Comparison of ENCODE assay signal across 8 cellular contexts in genomic region chr19:50431343-50432220, GRCh38. TPM values are rescaled to one million over a fixed set of nuclear protein-coding genes. Genes with fewer than 3 reads are reported as not detected.
DNase-seq lines count a peak whose midpoint lies in the region; ATAC-seq, FAIRE-seq and TF ChIP-seq lines count a peak whose summit lies in the region.

No MANE protein-coding gene starts in this region.

- peak in 1 of 2 experiments; percentile 63; a peak in 2 of 3 replicates for TF ChIP-seq POLR2A in H1 (IDR thresholded peaks at IDR 0.05; ENCODE audit: control extremely low read depth in 1 of 2, low read depth in 2 of 2, low read length in 2 of 2)

- peaks cover 0 to 8% (median 0%) of the 10 kb centered on the region in 11 experiments; a peak in 2 of 22 replicates for H4K20me1 ChIP-seq in BLaER1 treated with 17β-estradiol and CSF1 and Interleukin-3, amounts not matched to agents 10 nM and 100 nM
- no peaks in the 10 kb centered on the region for H4K20me1 ChIP-seq in H1 (replicated peaks in 1 of 2; ENCODE audit: control insufficient read depth in 1 of 2, insufficient read depth in 2 of 2, low read length in 2 of 2)

- H3K23ac ChIP-seq in H1 (ENCODE audit: insufficient read length) (no peak overlapping the region), mesenchymal stem cell (ENCODE audit: low read length in 2 of 2) (no peak overlapping the region)

- H4K5ac ChIP-seq in H1 (ENCODE audit: insufficient read length, low read depth, low read length), result peak overlapping the region; percentile 17

- CTCF ChIA-PET in H1 (lab: Charles Lee; ENCODE audit: partially characterized antibody), result interaction anchor here (0.6 to 0.9 kb wide), 3 partner anchors 11 to 56 kb away, joined by 3 read pairs; no protein-coding TSS in a partner anchor

- FAIRE-seq in H1 (lab: Jason Lieb, UNC), result no peak

- peaks cover 0 to 23% (median 0%) of the 10 kb centered on the region in 11 experiments; a peak in 3 of 22 replicates for H3K27me3 ChIP-seq in BLaER1 treated with 17β-estradiol and CSF1 and Interleukin-3, amounts not matched to agents 10 nM and 100 nM
- H3K27me3 ChIP-seq in H1 (replicated peaks in 1 of 4; ENCODE audit: control insufficient read depth in 3 of 4, extremely low read depth in 1 of 4, insufficient read depth in 3 of 4, low read length in 3 of 4) (peaks cover 0 to 19% (median 8%) of the 10 kb centered on the region in 4 experiments; a peak in 4 of 7 replicates), mesenchymal stem cell (ENCODE audit: control insufficient read depth in 1 of 2, insufficient read depth in 1 of 2, low read length in 2 of 2) (peaks cover 0 to 57% of the 10 kb centered on the region in 2 experiments)

- no peaks in the 10 kb centered on the region for H3K79me2 ChIP-seq in H1 (ENCODE audit: control insufficient read depth in 1 of 2, insufficient read depth in 2 of 2, low read length in 2 of 2)

- peak overlapping the region; percentile 73 to 92 (median 82) for H3K9ac ChIP-seq in BLaER1 treated with 17β-estradiol and CSF1 and Interleukin-3, amounts not matched to agents 10 nM and 100 nM
- H3K9ac ChIP-seq in H1 (replicated peaks in 1 of 4; ENCODE audit: extremely low read depth in 1 of 4, low read depth in 3 of 4, low read length in 3 of 4), result peak overlapping the region; percentile 14 to 58 (median 28); a peak in 5 of 7 replicates
- H3K9ac ChIP-seq in mesenchymal stem cell (ENCODE audit: low read length), result peak overlapping the region; percentile 77

- POLR2A ChIA-PET in H1 (lab: Charles Lee; ENCODE audit: partially characterized antibody), result interaction anchor here (0.8 to 2.4 kb wide), 10 partner anchors 10 to 99 kb away, joined by 3 to 16 read pairs (median 4); partner anchors contain the start of genes POLD1 and SPIB

- H2AK5ac ChIP-seq in H1 (ENCODE audit: low read depth, low read length), result peak overlapping the region; percentile 72; the same call in 1 of the 2 replicates
- H2AK5ac ChIP-seq in mesenchymal stem cell (ENCODE audit: low read length, severe bottlenecking), result no peak overlapping the region

- no peak overlapping the region for H3K56ac ChIP-seq in H1 (replicated peaks; ENCODE audit: insufficient read length, low read depth, low read length)

- no peak for TF ChIP-seq CTCF in H1 (IDR thresholded peaks at IDR 0.05; ENCODE audit: control extremely low read depth in 1 of 3, insufficient read depth in 1 of 3, low read depth in 1 of 3, low read length in 3 of 3)

- peak overlapping the region; percentile 59 to 89 (median 83) for H3K27ac ChIP-seq in BLaER1 treated with 17β-estradiol and CSF1 and Interleukin-3, amounts not matched to agents 10 nM and 100 nM
- peak overlapping the region; percentile 62; the same call in 1 of the 2 replicates for H3K27ac ChIP-seq in H1 (ENCODE audit: low read depth, low read length)
- peak overlapping the region; percentile 80 for H3K27ac ChIP-seq in mesenchymal stem cell (ENCODE audit: low read length, poor library complexity, severe bottlenecking)

- H2BK12ac ChIP-seq in H1 (ENCODE audit: low read depth, low read length) (peak overlapping the region; percentile 92), mesenchymal stem cell (ENCODE audit: low read length in 2 of 2) (no peak overlapping the region)

- H4K91ac ChIP-seq in H1 (replicated peaks; ENCODE audit: insufficient read length, low read length), result no peak overlapping the region
- no peak overlapping the region for H4K91ac ChIP-seq in mesenchymal stem cell (ENCODE audit: low read length)

- no peak for TF ChIP-seq RAD21 in H1 (IDR thresholded peaks at IDR 0.05 in 1 of 2, conservative IDR thresholded peaks at IDR 0.05 in 1 of 2; ENCODE audit: low read depth in 2 of 2, low read length in 2 of 2)

- WGBS in H1 (ENCODE audit: extremely low coverage in 1 of 2, insufficient coverage in 1 of 2, insufficient read length in 1 of 2, insufficient replicate concordance in 2 of 2, low coverage in 1 of 2, low lambda C conversion rate in 2 of 2, missing lambda C conversion rate in 1 of 2), 2 experiments, result 7% methylated on average over 30 of the region's 54 CpGs; no CpG with 5 or more reads in 1 of the 2 experiments
- 5% methylated on average over 28 of the region's 54 CpGs for WGBS in mesenchymal stem cell

- no peak overlapping the region for H2BK120ac ChIP-seq in H1 (replicated peaks; ENCODE audit: low read depth, low read length)
- H2BK120ac ChIP-seq in mesenchymal stem cell (ENCODE audit: low read depth, low read length), result peak overlapping the region; percentile 42

- ATAC-seq in GM19372 (IDR thresholded peaks at IDR 0.05; ENCODE audit: low read depth, unreplicated experiment), result peak; percentile 70
- ATAC-seq in HG03565 (IDR thresholded peaks at IDR 0.05; ENCODE audit: unreplicated experiment), result peak; percentile 82

- H3K14ac ChIP-seq in H1 (ENCODE audit: insufficient read length) (no peak overlapping the region), mesenchymal stem cell (ENCODE audit: low read length in 2 of 2) (no peak overlapping the region)

- peak overlapping the region; percentile 45 to 77 (median 66) for H3K4me3 ChIP-seq in BLaER1 treated with 17β-estradiol and CSF1 and Interleukin-3, amounts not matched to agents 10 nM and 100 nM
- H3K4me3 ChIP-seq in H1 (ENCODE audit: extremely low read depth in 1 of 4, insufficient read depth in 2 of 4, low read depth in 3 of 4, low read length in 4 of 4) (peak overlapping the region; percentile 52 to 74 (median 62)), mesenchymal stem cell (ENCODE audit: insufficient read depth in 1 of 2, low read depth in 1 of 2, low read length in 2 of 2) (peak overlapping the region; percentile 62 to 81)

- H3K4me2 ChIP-seq in BLaER1 treated with 17β-estradiol and CSF1 and Interleukin-3, amounts not matched to agents 10 nM and 100 nM, result peak overlapping the region; percentile 82 to 99 (median 98)
- H3K4me2 ChIP-seq in H1 (ENCODE audit: insufficient read depth in 1 of 2, low read depth in 2 of 2, low read length in 2 of 2) (peak overlapping the region; percentile 70 to 83), mesenchymal stem cell (ENCODE audit: low read length, poor library complexity, severe bottlenecking) (peak overlapping the region; percentile 97)

- peak overlapping the region; percentile 71; the same call in 1 of the 2 replicates for H3K18ac ChIP-seq in H1 (ENCODE audit: extremely low read depth, low read length)
- H3K18ac ChIP-seq in mesenchymal stem cell (ENCODE audit: low read depth in 1 of 2, low read length in 2 of 2), result peak overlapping the region; percentile 25 to 52

- TF ChIP-seq EP300 in H1 (IDR thresholded peaks at IDR 0.05; ENCODE audit: borderline replicate concordance in 1 of 2, low read depth in 2 of 2, low read length in 2 of 2), result peak in 1 of 2 experiments; percentile 37; a peak in 1 of 3 replicates

- no peaks in the 10 kb centered on the region for H3K9me3 ChIP-seq in BLaER1 treated with 17β-estradiol and CSF1 and Interleukin-3, amounts not matched to agents 10 nM and 100 nM (replicated peaks in 1 of 11)
- H3K9me3 ChIP-seq in H1 (ENCODE audit: insufficient read depth in 2 of 2, low read depth in 1 of 2, low read length in 1 of 2), result no peaks in the 10 kb centered on the region
- no peaks in the 10 kb centered on the region for H3K9me3 ChIP-seq in mesenchymal stem cell (ENCODE audit: control insufficient read depth, low read length)

- H2BK5ac ChIP-seq in H1 (ENCODE audit: low read depth, low read length) (peak overlapping the region; percentile 71), mesenchymal stem cell (ENCODE audit: low read depth, low read length, poor library complexity, severe bottlenecking) (peak overlapping the region; percentile 89)

- H2BK20ac ChIP-seq in H1 (ENCODE audit: low read length), result peak overlapping the region; percentile 61; the same call in 1 of the 2 replicates

- no peak overlapping the region for H3K4ac ChIP-seq in H1 (replicated peaks; ENCODE audit: insufficient read length, low read depth, low read length)
- no peak overlapping the region for H3K4ac ChIP-seq in mesenchymal stem cell (ENCODE audit: low read depth in 1 of 2, low read length in 2 of 2)

- H2AFZ ChIP-seq in H1 (ENCODE audit: low read length) (no peak overlapping the region; the same call in 1 of the 2 replicates), mesenchymal stem cell (ENCODE audit: low read depth, low read length) (peak overlapping the region; percentile 42)

- H2BK15ac ChIP-seq in H1 (ENCODE audit: low read length), result peak overlapping the region; percentile 90; the same call in 1 of the 2 replicates
- H2BK15ac ChIP-seq in mesenchymal stem cell (ENCODE audit: low read depth, poor library complexity, severe bottlenecking), result no peak overlapping the region

- DNase-seq in NCI-H82 (lab: John Stamatoyannopoulos, UW) (peak; percentile 83), H1 (ENCODE audit: low read depth in 1 of 2, low spot score in 2 of 2) (peak; percentile 66 to 99), mesenchymal stem cell (peak; percentile 79)
- peak; percentile 98 for DNase-seq in activated CD8-positive, alpha-beta memory T cell treated with anti-CD3 and anti-CD28 coated beads for 24 hours
- peak; percentile 73 to 77 (median 76) for DNase-seq in stimulated activated CD4-positive, alpha-beta T cell treated with anti-CD3 and anti-CD28 coated beads, TNF-alpha, amount 100 ng/mL, for 48 hours (ENCODE audit: low read depth in 3 of 3)

- H3K79me1 ChIP-seq in H1 (ENCODE audit: low read depth, low read length) (no peaks in the 10 kb centered on the region), mesenchymal stem cell (replicated peaks; ENCODE audit: low read length, poor library complexity, severe bottlenecking) (no peaks in the 10 kb centered on the region)

- H3K36me3 ChIP-seq in BLaER1 treated with 17β-estradiol and CSF1 and Interleukin-3, amounts not matched to agents 10 nM and 100 nM, result peaks cover 0 to 17% (median 0%) of the 10 kb centered on the region in 11 experiments; a peak in 1 of 22 replicates
- no peaks in the 10 kb centered on the region for H3K36me3 ChIP-seq in H1 (ENCODE audit: control insufficient read depth in 2 of 4, insufficient read depth in 4 of 4, low read length in 3 of 4)
- peaks cover 0 to 3% of the 10 kb centered on the region in 2 experiments for H3K36me3 ChIP-seq in mesenchymal stem cell (ENCODE audit: control insufficient read depth in 1 of 2, insufficient read depth in 2 of 2, low read depth in 1 of 2, low read length in 2 of 2)

- peaks cover 53 to 89% (median 86%) of the 10 kb centered on the region in 10 experiments for H3K4me1 ChIP-seq in BLaER1 treated with 17β-estradiol and CSF1 and Interleukin-3, amounts not matched to agents 10 nM and 100 nM
- H3K4me1 ChIP-seq in H1 (replicated peaks in 1 of 4; ENCODE audit: control insufficient read depth in 3 of 4, insufficient read depth in 4 of 4, low read length in 3 of 4) (peaks cover 2 to 18% (median 13%) of the 10 kb centered on the region in 4 experiments), mesenchymal stem cell (ENCODE audit: control insufficient read depth, insufficient read depth, low read depth, low read length) (peaks cover 44% of the 10 kb centered on the region)

- peaks cover 3% of the 10 kb centered on the region; the same call in 1 of the 2 replicates for H3K23me2 ChIP-seq in H1 (ENCODE audit: low read depth, low read length)

- H4K8ac ChIP-seq in H1 (ENCODE audit: extremely low read depth, insufficient read depth, low read length), result no peak overlapping the region; the same call in 1 of the 2 replicates
- H4K8ac ChIP-seq in mesenchymal stem cell (ENCODE audit: low read length), result peak overlapping the region; percentile 41

RNA-seq across cellular contexts. Expression of gene MYBPC2, which starts 1.1 kb away (rescaled TPM):
- 3.1 and 4.1 TPM in 2 replicates for total RNA-seq in H1 (2021; fragmentation: NEBNext Ultra II Directional; extraction: Animal tissue kit (Norgen Biotek cat#: 25700))
- 1.8 and 2.7 TPM in 2 replicates for polyA plus RNA-seq in H1 (2011; rRNA removed)
- 3.3 TPM for polyA plus RNA-seq in H1 (2011; cell fraction: cytosol; rRNA removed)
- 8.8 TPM for polyA plus RNA-seq in H1 (2011; cell fraction: nucleus; rRNA removed)
- polyA plus RNA-seq in H1 (2012, experiment 1 of 2), result 1.9 to 7.3 TPM (median 5.3 TPM) in 4 replicates
- polyA plus RNA-seq in H1 (2012, experiment 2 of 2), result 1.5 TPM
- 2.8 TPM for polyA plus RNA-seq in H1 (2013, experiment 1 of 2)
- polyA plus RNA-seq in H1 (2013, experiment 2 of 2), result 3.1 TPM
- 2.0 and 2.5 TPM in 2 replicates for polyA minus RNA-seq in H1 (2011; rRNA and poly(A)+ RNA removed)
- 1.3 TPM for polyA minus RNA-seq in H1 (2011; cell fraction: cytosol; rRNA and poly(A)+ RNA removed)
- polyA minus RNA-seq in H1 (2011; cell fraction: nucleus; rRNA and poly(A)+ RNA removed), result 2.8 TPM
- polyA plus RNA-seq in mesenchymal stem cell (2013, experiment 1 of 2), result not detected
- polyA plus RNA-seq in mesenchymal stem cell (2013, experiment 2 of 2), result not detected

RNA-seq across cellular contexts. Expression of gene SPIB, which starts 12.8 kb away (rescaled TPM):
- total RNA-seq in H1 (2021; fragmentation: NEBNext Ultra II Directional; extraction: Animal tissue kit (Norgen Biotek cat#: 25700)), result 9.6 and 11.1 TPM in 2 replicates
- 11.8 and 17.4 TPM in 2 replicates for polyA plus RNA-seq in H1 (2011; rRNA removed)
- polyA plus RNA-seq in H1 (2011; cell fraction: cytosol; rRNA removed), result 6.7 TPM
- 11.2 TPM for polyA plus RNA-seq in H1 (2011; cell fraction: nucleus; rRNA removed)
- 6.5 to 13.3 TPM (median 10.4 TPM) in 4 replicates for polyA plus RNA-seq in H1 (2012, experiment 1 of 2)
- polyA plus RNA-seq in H1 (2012, experiment 2 of 2), result 7.3 TPM
- polyA plus RNA-seq in H1 (2013, experiment 1 of 2), result 13.0 TPM
- 14.7 TPM for polyA plus RNA-seq in H1 (2013, experiment 2 of 2)
- polyA minus RNA-seq in H1 (2011; rRNA and poly(A)+ RNA removed), result 3.5 and 5.2 TPM in 2 replicates
- polyA minus RNA-seq in H1 (2011; cell fraction: cytosol; rRNA and poly(A)+ RNA removed), result 3.7 TPM
- 2.6 TPM for polyA minus RNA-seq in H1 (2011; cell fraction: nucleus; rRNA and poly(A)+ RNA removed)
- not detected for polyA plus RNA-seq in mesenchymal stem cell (2013, experiment 1 of 2)
- not detected for polyA plus RNA-seq in mesenchymal stem cell (2013, experiment 2 of 2)

RNA-seq across cellular contexts. Expression of gene EMC10, which starts 44.7 kb away (rescaled TPM):
- total RNA-seq in H1 (2021; fragmentation: NEBNext Ultra II Directional; extraction: Animal tissue kit (Norgen Biotek cat#: 25700)), result 103 and 105 TPM in 2 replicates
- polyA plus RNA-seq in H1 (2011; rRNA removed), result 77.6 and 107 TPM in 2 replicates
- polyA plus RNA-seq in H1 (2011; cell fraction: cytosol; rRNA removed), result 75.9 TPM
- polyA plus RNA-seq in H1 (2011; cell fraction: nucleus; rRNA removed), result 70.6 TPM
- polyA plus RNA-seq in H1 (2012, experiment 1 of 2), result 56.1 to 88.6 TPM (median 80.3 TPM) in 4 replicates
- 93.7 TPM for polyA plus RNA-seq in H1 (2012, experiment 2 of 2)
- polyA plus RNA-seq in H1 (2013, experiment 1 of 2), result 103 TPM
- polyA plus RNA-seq in H1 (2013, experiment 2 of 2), result 124 TPM
- 12.5 and 15.9 TPM in 2 replicates for polyA minus RNA-seq in H1 (2011; rRNA and poly(A)+ RNA removed)
- polyA minus RNA-seq in H1 (2011; cell fraction: cytosol; rRNA and poly(A)+ RNA removed), result 45.6 TPM
- 21.1 TPM for polyA minus RNA-seq in H1 (2011; cell fraction: nucleus; rRNA and poly(A)+ RNA removed)
- 104 TPM for polyA plus RNA-seq in mesenchymal stem cell (2013, experiment 1 of 2)
- polyA plus RNA-seq in mesenchymal stem cell (2013, experiment 2 of 2), result 102 TPM

RNA-seq across cellular contexts. Expression of gene GARIN5A, which starts 45.1 kb away (rescaled TPM):
- total RNA-seq in H1 (2021; fragmentation: NEBNext Ultra II Directional; extraction: Animal tissue kit (Norgen Biotek cat#: 25700)), result 8.1 and 9.1 TPM in 2 replicates
- 18.5 and 31.5 TPM in 2 replicates for polyA plus RNA-seq in H1 (2011; rRNA removed)
- 17.2 TPM for polyA plus RNA-seq in H1 (2011; cell fraction: cytosol; rRNA removed)
- polyA plus RNA-seq in H1 (2011; cell fraction: nucleus; rRNA removed), result 18.7 TPM
- polyA plus RNA-seq in H1 (2012, experiment 1 of 2), result 6.0 to 10.7 TPM (median 8.0 TPM) in 4 replicates
- polyA plus RNA-seq in H1 (2012, experiment 2 of 2), result 10.8 TPM
- polyA plus RNA-seq in H1 (2013, experiment 1 of 2), result 10.7 TPM
- polyA plus RNA-seq in H1 (2013, experiment 2 of 2), result 10.1 TPM
- 1.7 and 2.5 TPM in 2 replicates for polyA minus RNA-seq in H1 (2011; rRNA and poly(A)+ RNA removed)
- polyA minus RNA-seq in H1 (2011; cell fraction: cytosol; rRNA and poly(A)+ RNA removed), result 5.8 TPM
- 4.2 TPM for polyA minus RNA-seq in H1 (2011; cell fraction: nucleus; rRNA and poly(A)+ RNA removed)
- polyA plus RNA-seq in mesenchymal stem cell (2013, experiment 1 of 2), result 1.0 TPM
- polyA plus RNA-seq in mesenchymal stem cell (2013, experiment 2 of 2), result 0.88 TPM

RNA-seq across cellular contexts. Expression of gene POLD1, which starts 47.4 kb away (rescaled TPM):
- total RNA-seq in H1 (2021; fragmentation: NEBNext Ultra II Directional; extraction: Animal tissue kit (Norgen Biotek cat#: 25700)), result 141 and 149 TPM in 2 replicates
- 142 and 191 TPM in 2 replicates for polyA plus RNA-seq in H1 (2011; rRNA removed)
- 136 TPM for polyA plus RNA-seq in H1 (2011; cell fraction: cytosol; rRNA removed)
- 435 TPM for polyA plus RNA-seq in H1 (2011; cell fraction: nucleus; rRNA removed)
- 86.1 to 170 TPM (median 149 TPM) in 4 replicates for polyA plus RNA-seq in H1 (2012, experiment 1 of 2)
- polyA plus RNA-seq in H1 (2012, experiment 2 of 2), result 109 TPM
- polyA plus RNA-seq in H1 (2013, experiment 1 of 2), result 81.0 TPM
- polyA plus RNA-seq in H1 (2013, experiment 2 of 2), result 72.1 TPM
- polyA minus RNA-seq in H1 (2011; rRNA and poly(A)+ RNA removed), result 57.8 and 65.0 TPM in 2 replicates
- polyA minus RNA-seq in H1 (2011; cell fraction: cytosol; rRNA and poly(A)+ RNA removed), result 137 TPM
- 137 TPM for polyA minus RNA-seq in H1 (2011; cell fraction: nucleus; rRNA and poly(A)+ RNA removed)
- polyA plus RNA-seq in mesenchymal stem cell (2013, experiment 1 of 2), result 8.5 TPM
- polyA plus RNA-seq in mesenchymal stem cell (2013, experiment 2 of 2), result 8.3 TPM

Comparison
In these comparisons a context has a peak if more than half of its experiments do, and no peak if none do; other contexts are left out.
1. Peak in every context shown above with its lines: DNase-seq, ATAC-seq, H3K4me3 ChIP-seq and H3K27ac ChIP-seq.
2. H3K9ac ChIP-seq: peak in every context shown above with its lines; median percentile 82 in BLaER1 treated with 17β-estradiol and CSF1 and Interleukin-3, amounts not matched to agents 10 nM and 100 nM; 77 in mesenchymal stem cell; 28 in H1.